8 cellular contexts compared by ENCODE assay signal in the genomic region with DNA sequence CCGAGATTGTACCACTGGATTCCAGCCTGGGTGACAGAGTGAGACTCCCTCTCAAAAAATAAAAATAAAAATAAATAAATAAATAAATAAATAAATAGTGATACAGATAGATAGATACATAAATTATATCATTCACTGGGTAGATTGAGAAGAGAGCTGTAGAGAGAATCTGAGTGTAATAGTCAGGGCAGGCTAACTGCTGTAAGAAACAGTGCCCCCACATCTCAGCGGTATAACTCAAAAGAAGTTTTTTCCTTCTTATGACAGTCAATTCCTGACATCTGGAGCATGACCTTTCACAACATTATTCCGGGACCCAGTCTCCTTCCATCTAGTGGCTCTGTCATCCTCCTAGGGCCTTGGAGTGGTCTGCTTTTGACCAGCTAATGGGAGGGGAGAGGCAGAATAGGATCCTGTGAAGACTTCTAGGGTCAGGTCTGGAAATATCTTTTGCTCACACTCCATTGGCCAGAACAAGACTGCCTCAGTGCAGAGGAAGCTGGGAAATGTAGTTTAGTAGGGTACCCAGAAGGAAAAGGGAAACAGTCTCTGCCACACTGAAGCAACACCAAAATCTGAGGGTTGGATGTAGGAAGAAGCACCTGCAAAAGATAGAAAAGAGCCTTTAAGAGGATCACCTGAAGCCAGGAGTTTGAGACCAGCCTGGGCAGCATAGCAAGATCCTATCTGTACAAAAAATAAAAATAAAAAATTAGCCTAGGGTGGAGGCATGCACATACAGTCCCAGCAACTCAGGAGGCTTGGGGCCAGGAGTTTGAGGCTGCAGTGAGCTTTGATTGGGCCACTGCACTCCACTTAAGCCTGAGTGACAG. TPM values are rescaled to one million over a fixed set of nuclear protein-coding genes. Genes with fewer than 3 reads are reported as not detected.
DNase-seq lines count a peak whose midpoint lies in the region; ATAC-seq and TF ChIP-seq lines count a peak whose summit lies in the region.

No MANE protein-coding gene starts in this region.

- H3K9ac ChIP-seq in BLaER1 treated with 17β-estradiol and CSF1 and Interleukin-3, amounts not matched to agents 10 nM and 100 nM, result peak overlapping the region in 4 of 11 experiments; percentile 3 to 64 (median 8); a peak in 4 of 22 replicates
- no peak overlapping the region for H3K9ac ChIP-seq in SK-N-MC (ENCODE audit: insufficient read length)

- H3K4me3 ChIP-seq in BLaER1 treated with 17β-estradiol and CSF1 and Interleukin-3, amounts not matched to agents 10 nM and 100 nM, result no peak overlapping the region
- no peak overlapping the region for H3K4me3 ChIP-seq in H7 (ENCODE audit: insufficient read depth, low read depth, low read length)
- H3K4me3 ChIP-seq in SK-N-MC, result no peak overlapping the region
- no peak overlapping the region for H3K4me3 ChIP-seq in heart left ventricle

- TF ChIP-seq POLR2A in heart left ventricle (IDR thresholded peaks at IDR 0.05), result no peak

- peak overlapping the region in 6 of 11 experiments; percentile 17 to 88 (median 86); a peak in 8 of 22 replicates for H3K27ac ChIP-seq in BLaER1 treated with 17β-estradiol and CSF1 and Interleukin-3, amounts not matched to agents 10 nM and 100 nM
- H3K27ac ChIP-seq in SK-N-MC (no peak overlapping the region), heart left ventricle (no peak overlapping the region)

- WGBS in heart left ventricle, 4 donors, result 49 to 72% (median 56%) methylated on average over 3 of the region's 3 CpGs

- TF ChIP-seq CTCF in heart left ventricle (IDR thresholded peaks at IDR 0.05), result no peak

- ATAC-seq in heart left ventricle (peak; percentile 48 to 59 (median 56)), HG02642 (IDR thresholded peaks at IDR 0.05; ENCODE audit: poor library complexity, unreplicated experiment) (no peak)

- intact Hi-C loops in heart left ventricle (cut with DNase I), result no loop called here

- H4K20me1 ChIP-seq in BLaER1 treated with 17β-estradiol and CSF1 and Interleukin-3, amounts not matched to agents 10 nM and 100 nM, result peaks cover 0 to 45% (median 11%) of the 10 kb centered on the region in 11 experiments; a peak in 14 of 22 replicates

- peak; percentile 81 for DNase-seq in H7
- peak; percentile 16 for DNase-seq in SK-N-MC (ENCODE audit: low read depth, low spot score)
- no peak for DNase-seq in heart left ventricle
- DNase-seq in NCI-H1048 (lab: John Stamatoyannopoulos, UW), result no peak
- no peak for DNase-seq in GM03348 (ENCODE audit: low spot score)
- no peak for DNase-seq in COLO668 (lab: John Stamatoyannopoulos, UW; ENCODE audit: unreplicated experiment)

- H3K4me1 ChIP-seq in BLaER1 treated with 17β-estradiol and CSF1 and Interleukin-3, amounts not matched to agents 10 nM and 100 nM, result peaks cover 73 to 100% (median 98%) of the 10 kb centered on the region in 10 experiments
- peaks cover 0 to 32% (median 5%) of the 10 kb centered on the region in 12 donors for H3K4me1 ChIP-seq in heart left ventricle

- no peaks in the 10 kb centered on the region for H3K27me3 ChIP-seq in BLaER1 treated with 17β-estradiol and CSF1 and Interleukin-3, amounts not matched to agents 10 nM and 100 nM
- H3K27me3 ChIP-seq in H7 (ENCODE audit: control insufficient read depth, insufficient read depth, low read length) (no peaks in the 10 kb centered on the region), heart left ventricle (no peaks in the 10 kb centered on the region)

- peaks cover 0 to 17% (median 8%) of the 10 kb centered on the region in 11 experiments; a peak in 14 of 22 replicates for H3K36me3 ChIP-seq in BLaER1 treated with 17β-estradiol and CSF1 and Interleukin-3, amounts not matched to agents 10 nM and 100 nM
- H3K36me3 ChIP-seq in H7 (replicated peaks; ENCODE audit: control insufficient read depth, insufficient read depth, low read length), result no peaks in the 10 kb centered on the region
- H3K36me3 ChIP-seq in SK-N-MC (ENCODE audit: insufficient read depth, low read length), result no peaks in the 10 kb centered on the region
- H3K36me3 ChIP-seq in heart left ventricle, result no peaks in the 10 kb centered on the region

- peak overlapping the region; percentile 24 to 97 (median 82); a peak in 19 of 22 replicates for H3K4me2 ChIP-seq in BLaER1 treated with 17β-estradiol and CSF1 and Interleukin-3, amounts not matched to agents 10 nM and 100 nM

- H3K9me3 ChIP-seq in BLaER1 treated with 17β-estradiol and CSF1 and Interleukin-3, amounts not matched to agents 10 nM and 100 nM (replicated peaks in 1 of 11), result no peaks in the 10 kb centered on the region
- H3K9me3 ChIP-seq in SK-N-MC (ENCODE audit: low read depth, low read length) (no peaks in the 10 kb centered on the region), heart left ventricle (no peaks in the 10 kb centered on the region)

RNA-seq across cellular contexts. Expression of gene QPRT, which starts 3.0 kb away (rescaled TPM):
- total RNA-seq in H7 (2014; rRNA removed; shearing (Covaris generic)), result 165 and 173 TPM in 2 replicates
- total RNA-seq in heart left ventricle, result 10 to 100 TPM; 14.0 to 36.5 (median 23.6) TPM
- 10 to 100 TPM in 1 of 2 donors, 1 to 10 TPM in 1; 3.6 to 19.6 TPM for polyA plus RNA-seq in heart left ventricle

RNA-seq across cellular contexts. Expression of gene SPN, which starts 13.0 kb away (rescaled TPM):
- total RNA-seq in H7 (2014; rRNA removed; shearing (Covaris generic)), result 0.48 and 0.59 TPM in 2 replicates
- 10 to 100 TPM in 1 of 9 donors, 1 to 10 TPM in 6, under 1 TPM in 2; 0.44 to 17.0 (median 1.3) TPM for total RNA-seq in heart left ventricle
- polyA plus RNA-seq in heart left ventricle, result 1 to 10 TPM in 1 of 2 donors, under 1 TPM in 1; 0.67 to 1.3 TPM

Comparison
In these comparisons a context has a peak if more than half of its experiments do, and no peak if none do; other contexts are left out.
1. H3K27ac ChIP-seq: peak in BLaER1 treated with 17β-estradiol and CSF1 and Interleukin-3, amounts not matched to agents 10 nM and 100 nM (6 of 11); none in SK-N-MC (single experiment) and heart left ventricle (0 of 12).
2. DNase-seq: peak in H7 (single experiment) and SK-N-MC (single experiment); none in heart left ventricle (0 of 5), NCI-H1048 (single experiment), GM03348 (single experiment) and COLO668 (single experiment).